In genomic region chr14:102923201-102923919, GRCh38 we compare ENCODE assay signal across 1 cellular context.
TF ChIP-seq lines count a peak whose summit lies in the region.

No MANE protein-coding gene starts in this region.

TF ChIP-seq in H1, 55 proteins besides CTCF, POLR2A, EP300 and RAD21:
- TF ChIP-seq CBX8 (IDR thresholded peaks at IDR 0.05; ENCODE audit: borderline replicate concordance, low read depth, low read length) (no peak), SRF (IDR thresholded peaks at IDR 0.05; ENCODE audit: low read depth, low read length) (no peak), KDM1A (IDR thresholded peaks at IDR 0.05; ENCODE audit: borderline replicate concordance, low read length) (no peak), KDM5A (IDR thresholded peaks at IDR 0.05; ENCODE audit: low read length) (no peak), JUN (IDR thresholded peaks at IDR 0.05; ENCODE audit: low read depth, low read length) (no peak), SIN3A (conservative IDR thresholded peaks at IDR 0.05 in 1 of 2, IDR thresholded peaks at IDR 0.05 in 1 of 2; ENCODE audit: low read depth in 1 of 2, low read length in 2 of 2) (no peak), EZH2 (IDR thresholded peaks at IDR 0.05; ENCODE audit: low read depth, low read length, severe bottlenecking) (peak; percentile 86), KDM4A (IDR thresholded peaks at IDR 0.05; ENCODE audit: low read depth, low read length, severe bottlenecking) (peak; percentile 73), SAP30 (IDR thresholded peaks at IDR 0.05; ENCODE audit: insufficient read depth, insufficient replicate concordance, low read length) (no peak), HDAC2 (IDR thresholded peaks at IDR 0.05; ENCODE audit: borderline replicate concordance in 1 of 2, low read depth in 2 of 2, low read length in 2 of 2) (no peak), SUZ12 (IDR thresholded peaks at IDR 0.05; ENCODE audit: low read length) (peak; percentile 70), BRCA1 (IDR thresholded peaks at IDR 0.05; ENCODE audit: low read depth, low read length) (no peak), ASH2L (IDR thresholded peaks at IDR 0.05; ENCODE audit: low read length) (no peak)
TF ChIP-seq in H1: peak in this region for 3.
